Comparison of ENCODE assay signal across 8 cellular contexts in genomic region chr16:58249780-58250478, GRCh38. TPM values are rescaled to one million over a fixed set of nuclear protein-coding genes. Genes with fewer than 3 reads are reported as not detected.
DNase-seq lines count a peak whose midpoint lies in the region; ATAC-seq and TF ChIP-seq lines count a peak whose summit lies in the region.

No MANE protein-coding gene starts in this region.

- H3K36me3 ChIP-seq in BE2C (no peaks in the 10 kb centered on the region), ectodermal cell (ENCODE audit: control insufficient read depth, insufficient read depth, low read length) (no peaks in the 10 kb centered on the region)

- DNase-seq in BE2C = peak; percentile 87
- peak; percentile 4 to 72 for DNase-seq in NCI-H526 (lab: John Stamatoyannopoulos, UW)
- DNase-seq in activated CD4-positive, alpha-beta T cell treated with anti-CD3 and anti-CD28 coated beads, Interleukin-2, amount 50 U/mL, for 48 hours = peak; percentile 80 to 84
- DNase-seq in medulla oblongata (ENCODE audit: extremely low spot score) = peak; percentile 71
- DNase-seq in stimulated activated CD4-positive, alpha-beta T cell treated with anti-CD3 and anti-CD28 coated beads, TNF-alpha, amount 100 ng/mL, for 4 hours (ENCODE audit: low read depth in 3 of 3) = peak; percentile 69 to 78 (median 74)

- TF ChIP-seq CTCF in BE2C (IDR thresholded peaks at IDR 0.05; ENCODE audit: low read depth, low read length) = no peak

- WGBS in ectodermal cell, 2 experiments = 1% methylated on average over 47 of the region's 47 CpGs

- H3K9me3 ChIP-seq in BE2C (no peaks in the 10 kb centered on the region), ectodermal cell (ENCODE audit: control insufficient read depth, low read length) (no peaks in the 10 kb centered on the region)

- peak; percentile 83 for ATAC-seq in GM19025 (IDR thresholded peaks at IDR 0.05; ENCODE audit: low read depth, unreplicated experiment)
- ATAC-seq in HG03175 (IDR thresholded peaks at IDR 0.05; ENCODE audit: unreplicated experiment) = peak; percentile 82

- H3K27ac ChIP-seq in ectodermal cell (ENCODE audit: insufficient read depth, low read depth, low read length, poor library complexity, severe bottlenecking) = no peak overlapping the region

- H3K27me3 ChIP-seq in BE2C (no peaks in the 10 kb centered on the region; the same call in 1 of the 2 replicates), ectodermal cell (ENCODE audit: control insufficient read depth, insufficient read depth, low read length, poor library complexity, severe bottlenecking) (peaks cover 12% of the 10 kb centered on the region)

- H3K4me1 ChIP-seq in BE2C (no peaks in the 10 kb centered on the region), ectodermal cell (ENCODE audit: control insufficient read depth, insufficient read depth, low read length) (no peaks in the 10 kb centered on the region)

- H3K4me3 ChIP-seq in BE2C (ENCODE audit: low read depth, low read length) (peak overlapping the region; percentile 87), ectodermal cell (ENCODE audit: insufficient read depth, low read depth, low read length) (peak overlapping the region; percentile 79)

RNA-seq across cellular contexts. Expression of gene PRSS54, which starts 44.9 kb away (rescaled TPM):
- not detected for polyA plus RNA-seq in BE2C (2012; ENCODE audit: insufficient read depth, insufficient read length, low read depth)
- not detected for polyA plus RNA-seq in ectodermal cell (2013, experiment 1 of 4)
- polyA plus RNA-seq in ectodermal cell (2013, experiment 2 of 4) = not detected
- not detected for polyA plus RNA-seq in ectodermal cell (2013, experiment 3 of 4)
- polyA plus RNA-seq in ectodermal cell (2013, experiment 4 of 4) = not detected

RNA-seq across cellular contexts. Expression of gene CSNK2A2, which starts 52.0 kb away (rescaled TPM):
- 30.2 TPM for polyA plus RNA-seq in BE2C (2012; ENCODE audit: insufficient read depth, insufficient read length, low read depth)
- 93.1 TPM for polyA plus RNA-seq in ectodermal cell (2013, experiment 1 of 4)
- 101 TPM for polyA plus RNA-seq in ectodermal cell (2013, experiment 2 of 4)
- 68.8 TPM for polyA plus RNA-seq in ectodermal cell (2013, experiment 3 of 4)
- polyA plus RNA-seq in ectodermal cell (2013, experiment 4 of 4) = 68.5 TPM
